ENCODE assay signal across 9 cellular contexts in the genomic region with DNA sequence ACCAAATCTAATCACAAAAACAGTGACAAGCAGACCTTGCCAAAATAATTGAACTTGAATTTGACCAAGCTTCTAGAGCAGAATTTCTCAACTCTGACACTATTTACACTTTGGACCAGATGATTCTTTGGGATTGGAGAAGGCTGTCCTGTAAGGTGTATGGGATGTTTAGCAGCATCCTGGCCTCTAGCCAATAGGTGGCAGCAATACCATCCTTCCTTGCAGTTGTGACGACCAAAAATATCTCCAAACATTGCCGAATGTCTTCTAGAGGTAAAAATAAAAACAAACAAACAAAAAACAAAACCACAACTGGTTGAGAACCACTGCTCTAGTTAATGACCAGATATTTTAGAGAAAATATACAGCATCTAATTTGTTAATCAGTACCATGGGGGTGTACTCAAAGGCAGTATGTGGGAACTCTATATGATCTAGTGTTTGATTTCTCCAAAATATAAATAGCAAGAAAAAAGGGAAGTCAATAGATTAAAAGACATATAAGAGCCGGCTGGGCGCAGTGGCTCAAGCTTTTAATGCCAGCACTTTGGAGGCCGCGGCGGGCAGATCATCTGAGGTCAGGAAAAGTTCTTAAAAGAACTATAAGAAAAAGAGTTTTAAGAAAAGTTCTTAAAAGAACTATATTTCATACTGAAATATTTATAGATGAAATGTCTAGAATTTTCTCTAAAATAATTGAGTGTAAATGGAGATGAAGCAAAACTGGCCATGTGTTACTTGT.
DNase-seq lines count a peak whose midpoint lies in the region; ATAC-seq and TF ChIP-seq lines count a peak whose summit lies in the region.
"Had no signal": no experiment of that assay in that cellular context is flagged by ENCODE, and none has a peak within 500 bp of the region (broad histone marks: within the 10 kb centered on the region; RNA-seq: fewer than 3 reads in every experiment).

No MANE protein-coding gene starts in this region.

- H3K56ac ChIP-seq in H9 (ENCODE audit: insufficient read length, low read depth, low read length) = no peak overlapping the region

- no peak overlapping the region for H3K4me3 Mint-ChIP-seq in activated naive CD8-positive, alpha-beta T cell treated with anti-CD3 and anti-CD28 coated beads for 36 hours
- H3K4me3 Mint-ChIP-seq in activated naive CD8-positive, alpha-beta T cell treated with anti-CD3 and anti-CD28 coated beads, Interleukin-2, amount 50 U/mL, for 24 hours = no peak overlapping the region
- H3K4me3 Mint-ChIP-seq in H9 = no peak overlapping the region; a peak in 1 of 5 replicates
- H3K4me3 Mint-ChIP-seq in activated CD4-positive, alpha-beta T cell treated with anti-CD3 and anti-CD28 coated beads, Interleukin-2, amount 10 ng/mL, durations not matched to agents 7 days and 5 days = no peak overlapping the region
- H3K4me3 Mint-ChIP-seq: activated naive CD8-positive, alpha-beta T cell had no signal

- no peak overlapping the region for H2BK20ac ChIP-seq in H9 (ENCODE audit: low read depth, low read length, poor library complexity, severe bottlenecking)

- peaks cover 12% of the 10 kb centered on the region for H3K36me3 Mint-ChIP-seq in activated naive CD8-positive, alpha-beta T cell treated with anti-CD3 and anti-CD28 coated beads for 36 hours
- peaks cover 6% of the 10 kb centered on the region for H3K36me3 Mint-ChIP-seq in activated naive CD8-positive, alpha-beta T cell treated with anti-CD3 and anti-CD28 coated beads, Interleukin-2, amount 50 U/mL, for 24 hours (ENCODE audit: low read depth)
- H3K36me3 Mint-ChIP-seq in H9 (ENCODE audit: insufficient read depth in 1 of 3, low read depth in 3 of 3) = peaks cover 10 to 16% (median 15%) of the 10 kb centered on the region in 3 experiments; a peak in 6 of 7 replicates
- H3K36me3 Mint-ChIP-seq in activated CD4-positive, alpha-beta T cell treated with anti-CD3 and anti-CD28 coated beads, Interleukin-2, amount 10 ng/mL, durations not matched to agents 7 days and 5 days (ENCODE audit: low read depth) = peaks cover 12% of the 10 kb centered on the region
- H3K36me3 Mint-ChIP-seq: activated naive CD8-positive, alpha-beta T cell had no signal

- POLR2A ChIA-PET in activated CD4-positive, alpha-beta T cell treated with anti-CD3 and anti-CD28 coated beads, Interleukin-2, amount 10 ng/mL, durations not matched to agents 7 days and 5 days (lab: Charles Lee) = no interaction called here

- no peaks in the 10 kb centered on the region for H3K4me1 ChIP-seq in H9 (ENCODE audit: insufficient read depth, low read length)

- TF ChIP-seq CTCF in H9 (conservative IDR thresholded peaks at IDR 0.05) (peak; percentile 72), retinal pigment epithelial cell (conservative IDR thresholded peaks at IDR 0.05; ENCODE audit: low read depth, low read length) (peak; percentile 2)

- H2AFZ ChIP-seq in H9 (ENCODE audit: low read length) = no peak overlapping the region

- no peak overlapping the region for H4K8ac ChIP-seq in H9 (replicated peaks; ENCODE audit: insufficient read length, low read depth, low read length)

- H3K4me1 Mint-ChIP-seq in activated naive CD8-positive, alpha-beta T cell treated with anti-CD3 and anti-CD28 coated beads for 36 hours = peaks cover 12% of the 10 kb centered on the region
- peaks cover 13% of the 10 kb centered on the region for H3K4me1 Mint-ChIP-seq in activated naive CD8-positive, alpha-beta T cell treated with anti-CD3 and anti-CD28 coated beads, Interleukin-2, amount 50 U/mL, for 24 hours
- H3K4me1 Mint-ChIP-seq in H9 = peaks cover 14 to 20% of the 10 kb centered on the region in 2 experiments
- H3K4me1 Mint-ChIP-seq in activated CD4-positive, alpha-beta T cell treated with anti-CD3 and anti-CD28 coated beads, Interleukin-2, amount 10 ng/mL, durations not matched to agents 7 days and 5 days = peaks cover 16% of the 10 kb centered on the region

- no peaks in the 10 kb centered on the region for H3K79me1 ChIP-seq in H9 (ENCODE audit: insufficient read depth, low read depth, low read length, poor library complexity, severe bottlenecking)

- no peak overlapping the region for H4K5ac ChIP-seq in H9 (ENCODE audit: insufficient read length, low read depth, low read length)

- no peak for ATAC-seq in activated naive CD8-positive, alpha-beta T cell treated with anti-CD3 and anti-CD28 coated beads, Interleukin-2, amount 50 U/mL, for 24 hours
- ATAC-seq in stimulated activated naive CD8-positive, alpha-beta T cell treated with anti-CD3 and anti-CD28 coated beads, Interleukin-15, Interleukin-2, amounts not matched to agents 100 U/mL and 50 U/mL, for 24 hours = no peak

- H3K27me3 ChIP-seq in H9 (ENCODE audit: insufficient read depth, low read length) = no peaks in the 10 kb centered on the region

- no peak overlapping the region for H3K27ac ChIP-seq in H9 (ENCODE audit: insufficient read length, low read depth, low read length)

- H3K18ac ChIP-seq in H9 (ENCODE audit: insufficient read length, low read depth, low read length) = no peak overlapping the region

- no peak overlapping the region for H3K23ac ChIP-seq in H9 (ENCODE audit: insufficient read length, low read depth, low read length)

- no peak overlapping the region for H3K9ac ChIP-seq in H9 (ENCODE audit: extremely low read depth, insufficient read length, low read length)

- H2BK12ac ChIP-seq in H9 (ENCODE audit: insufficient read length, low read depth, low read length) = no peak overlapping the region

- no peak overlapping the region for H2BK5ac ChIP-seq in H9 (ENCODE audit: insufficient read length, low read length)

- no peak overlapping the region for H4K91ac ChIP-seq in H9 (ENCODE audit: insufficient read length, low read depth, low read length)

- DNase-seq in activated naive CD8-positive, alpha-beta T cell treated with anti-CD3 and anti-CD28 coated beads for 36 hours = peak; percentile 2
- no peak for DNase-seq in activated naive CD8-positive, alpha-beta T cell treated with anti-CD3 and anti-CD28 coated beads, Interleukin-2, amount 50 U/mL, for 24 hours
- DNase-seq in H9 = no peak
- DNase-seq in activated CD4-positive, alpha-beta T cell treated with anti-CD3 and anti-CD28 coated beads, Interleukin-2, amount 10 ng/mL, durations not matched to agents 7 days and 5 days = peak; percentile 40
- DNase-seq in retinal pigment epithelial cell (ENCODE audit: low read depth) = no peak
- no peak for DNase-seq in NCI-H524 treated with DMSO at 0.1 percent for 48 hours (lab: John Stamatoyannopoulos, UW)
- no peak for DNase-seq in H4 (ENCODE audit: low spot score)
- DNase-seq in stimulated activated naive CD8-positive, alpha-beta T cell treated with anti-CD3 and anti-CD28 coated beads, Interleukin-15, Interleukin-2, amounts not matched to agents 100 U/mL and 50 U/mL, for 24 hours = no peak

- no peak overlapping the region for H3K4me3 ChIP-seq in retinal pigment epithelial cell (ENCODE audit: low read length)

- peaks cover 7% of the 10 kb centered on the region for H3K23me2 ChIP-seq in H9 (ENCODE audit: insufficient read length, low read depth, low read length, poor library complexity, severe bottlenecking)

- no CpG with 5 or more reads among the region's 7 CpGs for WGBS in H9 (ENCODE audit: extremely low coverage, insufficient read length, low lambda C conversion rate)

- H3K27me3 Mint-ChIP-seq in activated naive CD8-positive, alpha-beta T cell treated with anti-CD3 and anti-CD28 coated beads for 36 hours = peaks cover 6% of the 10 kb centered on the region
- peaks cover 8% of the 10 kb centered on the region for H3K27me3 Mint-ChIP-seq in activated naive CD8-positive, alpha-beta T cell treated with anti-CD3 and anti-CD28 coated beads, Interleukin-2, amount 50 U/mL, for 24 hours
- H3K27me3 Mint-ChIP-seq in H9 (ENCODE audit: low read depth) = peaks cover 3% of the 10 kb centered on the region
- H3K27me3 Mint-ChIP-seq in activated CD4-positive, alpha-beta T cell treated with anti-CD3 and anti-CD28 coated beads, Interleukin-2, amount 10 ng/mL, durations not matched to agents 7 days and 5 days = no peaks in the 10 kb centered on the region

- H3K4me2 ChIP-seq in H9 (ENCODE audit: insufficient read depth, insufficient read length, low read length) = no peak overlapping the region

- H3K9me3 Mint-ChIP-seq in activated naive CD8-positive, alpha-beta T cell treated with anti-CD3 and anti-CD28 coated beads for 36 hours = peaks cover 10% of the 10 kb centered on the region
- peaks cover 29% of the 10 kb centered on the region for H3K9me3 Mint-ChIP-seq in activated naive CD8-positive, alpha-beta T cell treated with anti-CD3 and anti-CD28 coated beads, Interleukin-2, amount 50 U/mL, for 24 hours
- H3K9me3 Mint-ChIP-seq in H9 = peaks cover 33 to 56% of the 10 kb centered on the region in 2 experiments
- peaks cover 20% of the 10 kb centered on the region for H3K9me3 Mint-ChIP-seq in activated CD4-positive, alpha-beta T cell treated with anti-CD3 and anti-CD28 coated beads, Interleukin-2, amount 10 ng/mL, durations not matched to agents 7 days and 5 days

- H3T11ph ChIP-seq in H9 (ENCODE audit: low read length) = no peak overlapping the region

- CTCF ChIA-PET in activated CD4-positive, alpha-beta T cell treated with anti-CD3 and anti-CD28 coated beads, Interleukin-2, amount 10 ng/mL, durations not matched to agents 7 days and 5 days (lab: Charles Lee) = interaction anchor here (1.0 to 1.2 kb wide), 2 partner anchors 24 to 284 kb away, joined by 3 read pairs; a partner anchor contains a TSS

- no peak overlapping the region for H2BK120ac ChIP-seq in H9 (ENCODE audit: low read depth, low read length, poor library complexity, severe bottlenecking)

- H2BK15ac ChIP-seq in H9 (ENCODE audit: low read depth, low read length) = no peak overlapping the region

- no peak overlapping the region for H3K27ac Mint-ChIP-seq in activated naive CD8-positive, alpha-beta T cell treated with anti-CD3 and anti-CD28 coated beads for 36 hours
- no peak overlapping the region for H3K27ac Mint-ChIP-seq in activated naive CD8-positive, alpha-beta T cell treated with anti-CD3 and anti-CD28 coated beads, Interleukin-2, amount 50 U/mL, for 24 hours
- no peak overlapping the region for H3K27ac Mint-ChIP-seq in H9
- H3K27ac Mint-ChIP-seq in activated CD4-positive, alpha-beta T cell treated with anti-CD3 and anti-CD28 coated beads, Interleukin-2, amount 10 ng/mL, durations not matched to agents 7 days and 5 days = no peak overlapping the region
- H3K27ac Mint-ChIP-seq: activated naive CD8-positive, alpha-beta T cell had no signal

- peaks cover 14% of the 10 kb centered on the region for H3K9me3 ChIP-seq in H9 (ENCODE audit: control insufficient read depth, low read depth, low read length)

- no peaks in the 10 kb centered on the region for H4K20me1 ChIP-seq in H9 (ENCODE audit: control insufficient read depth, insufficient read depth, insufficient read length)

- no peak overlapping the region for H3K14ac ChIP-seq in H9 (ENCODE audit: insufficient read depth, low read length)

- no peak overlapping the region for H2AK5ac ChIP-seq in H9 (ENCODE audit: insufficient read length, low read length)

- H3K79me2 ChIP-seq in H9 (ENCODE audit: insufficient read depth, low read length) = no peaks in the 10 kb centered on the region

- no peak overlapping the region for H3K4ac ChIP-seq in H9 (ENCODE audit: low read depth, low read length)

Comparison
In these comparisons a context has a peak if more than half of its experiments do, and no peak if none do; other contexts are left out.
1. DNase-seq: peak in activated naive CD8-positive, alpha-beta T cell treated with anti-CD3 and anti-CD28 coated beads for 36 hours (single experiment) and activated CD4-positive, alpha-beta T cell treated with anti-CD3 and anti-CD28 coated beads, Interleukin-2, amount 10 ng/mL, durations not matched to agents 7 days and 5 days (single experiment); none in activated naive CD8-positive, alpha-beta T cell treated with anti-CD3 and anti-CD28 coated beads, Interleukin-2, amount 50 U/mL, for 24 hours (single experiment), H9 (single experiment), retinal pigment epithelial cell (single experiment), NCI-H524 treated with DMSO at 0.1 percent for 48 hours (single experiment), H4 (single experiment) and stimulated activated naive CD8-positive, alpha-beta T cell treated with anti-CD3 and anti-CD28 coated beads, Interleukin-15, Interleukin-2, amounts not matched to agents 100 U/mL and 50 U/mL, for 24 hours (single experiment).